24 cellular contexts compared by ENCODE assay signal in genomic region chr22:37083914-37084313, GRCh38. TPM values are rescaled to one million over a fixed set of nuclear protein-coding genes. Genes with fewer than 3 reads are reported as not detected.
DNase-seq lines count a peak whose midpoint lies in the region; ATAC-seq lines count a peak whose summit lies in the region.
"Had no signal": no experiment of that assay in that cellular context is flagged by ENCODE, and none has a peak within 500 bp of the region (broad histone marks: within the 10 kb centered on the region; RNA-seq: fewer than 3 reads in every experiment).

No MANE protein-coding gene starts in this region.

- ATAC-seq in activated T-cell treated with anti-CD3 and anti-CD28 coated beads, Interleukin-2, amount 50 U/mL, for 4 hours, result no peak
- no peak for ATAC-seq in HG03378 (IDR thresholded peaks at IDR 0.05; ENCODE audit: unreplicated experiment)
- ATAC-seq: K562 had no signal

- no peak overlapping the region for H3K4me3 Mint-ChIP-seq in T-helper 1 cell treated with Interleukin-12 subunit alpha and Interleukin-12 subunit beta and Interleukin-4 antibody, amounts not matched to agents 30 μg/mL and 1 μg/mL, for 36 hours
- no peak overlapping the region for H3K4me3 Mint-ChIP-seq in activated T-cell treated with anti-CD3 and anti-CD28 coated beads, Interleukin-2, amount 50 U/mL, for 24 hours
- no peak overlapping the region for H3K4me3 Mint-ChIP-seq in activated T-cell treated with anti-CD3 and anti-CD28 coated beads, Interleukin-2, amount 50 U/mL, for 4 hours
- peak overlapping the region; percentile 45 for H3K4me3 Mint-ChIP-seq in activated CD4-positive, alpha-beta memory T cell treated with anti-CD3 and anti-CD28 coated beads for 36 hours
- no peak overlapping the region for H3K4me3 Mint-ChIP-seq in activated T-helper 2 cell treated with anti-CD3 and anti-CD28 coated beads, Interferon-gamma antibody, Interleukin-2, Interleukin-4, amounts not matched to agents 10 μg/mL and 5 μg/mL and 100 μg/mL, durations not matched to agents 14 hours and 24 hours and 36 hours (ENCODE audit: low read depth)
- H3K4me3 Mint-ChIP-seq: B cell, CD14-positive monocyte, HFFc6 had no signal

- intact Hi-C loops in activated CD4-positive, alpha-beta memory T cell treated with anti-CD3 and anti-CD28 coated beads for 36 hours (cut with micrococcal nuclease), result no loop called here
- intact Hi-C loops in activated T-helper 2 cell treated with anti-CD3 and anti-CD28 coated beads, Interferon-gamma antibody, Interleukin-2, Interleukin-4, amounts not matched to agents 10 μg/mL and 5 μg/mL and 100 μg/mL, durations not matched to agents 14 hours and 24 hours and 36 hours (cut with micrococcal nuclease), result no loop called here

- H3K36me3 Mint-ChIP-seq in T-helper 1 cell treated with Interleukin-12 subunit alpha and Interleukin-12 subunit beta and Interleukin-4 antibody, amounts not matched to agents 30 μg/mL and 1 μg/mL, for 36 hours (ENCODE audit: low read depth), result peaks cover 7% of the 10 kb centered on the region
- H3K36me3 Mint-ChIP-seq in activated T-cell treated with anti-CD3 and anti-CD28 coated beads, Interleukin-2, amount 50 U/mL, for 24 hours (ENCODE audit: low read depth), result peaks cover 2% of the 10 kb centered on the region
- no peaks in the 10 kb centered on the region for H3K36me3 Mint-ChIP-seq in activated T-cell treated with anti-CD3 and anti-CD28 coated beads, Interleukin-2, amount 50 U/mL, for 4 hours (ENCODE audit: insufficient read depth)
- peaks cover 22% of the 10 kb centered on the region for H3K36me3 Mint-ChIP-seq in activated CD4-positive, alpha-beta memory T cell treated with anti-CD3 and anti-CD28 coated beads for 36 hours
- peaks cover 4% of the 10 kb centered on the region for H3K36me3 Mint-ChIP-seq in activated T-helper 2 cell treated with anti-CD3 and anti-CD28 coated beads, Interferon-gamma antibody, Interleukin-2, Interleukin-4, amounts not matched to agents 10 μg/mL and 5 μg/mL and 100 μg/mL, durations not matched to agents 14 hours and 24 hours and 36 hours (ENCODE audit: low read depth)
- H3K36me3 Mint-ChIP-seq: CD14-positive monocyte had no signal

- peaks cover 57% of the 10 kb centered on the region for H3K4me1 Mint-ChIP-seq in T-helper 1 cell treated with Interleukin-12 subunit alpha and Interleukin-12 subunit beta and Interleukin-4 antibody, amounts not matched to agents 30 μg/mL and 1 μg/mL, for 36 hours (ENCODE audit: low read depth)
- peaks cover 68% of the 10 kb centered on the region for H3K4me1 Mint-ChIP-seq in activated T-cell treated with anti-CD3 and anti-CD28 coated beads, Interleukin-2, amount 50 U/mL, for 24 hours (ENCODE audit: low read depth)
- H3K4me1 Mint-ChIP-seq in activated T-cell treated with anti-CD3 and anti-CD28 coated beads, Interleukin-2, amount 50 U/mL, for 4 hours (ENCODE audit: low read depth), result peaks cover 43% of the 10 kb centered on the region
- H3K4me1 Mint-ChIP-seq in activated CD4-positive, alpha-beta memory T cell treated with anti-CD3 and anti-CD28 coated beads for 36 hours (ENCODE audit: low read depth), result peaks cover 73% of the 10 kb centered on the region
- H3K4me1 Mint-ChIP-seq in activated T-helper 2 cell treated with anti-CD3 and anti-CD28 coated beads, Interferon-gamma antibody, Interleukin-2, Interleukin-4, amounts not matched to agents 10 μg/mL and 5 μg/mL and 100 μg/mL, durations not matched to agents 14 hours and 24 hours and 36 hours (ENCODE audit: low read depth), result peaks cover 66% of the 10 kb centered on the region

- CTCF ChIA-PET in activated CD4-positive, alpha-beta memory T cell treated with anti-CD3 and anti-CD28 coated beads for 36 hours (lab: Charles Lee), result no interaction called here

- DNase-seq in T-helper 1 cell (no peak), NCI-H446 (lab: John Stamatoyannopoulos, UW) (no peak)
- DNase-seq in activated T-cell treated with anti-CD3 and anti-CD28 coated beads, Interleukin-2, amount 50 U/mL, for 24 hours, result no peak
- DNase-seq in activated T-cell treated with anti-CD3 and anti-CD28 coated beads, Interleukin-2, amount 50 U/mL, for 4 hours, result no peak
- no peak for DNase-seq in activated CD4-positive, alpha-beta memory T cell treated with anti-CD3 and anti-CD28 coated beads for 36 hours
- DNase-seq in activated T-helper 2 cell treated with anti-CD3 and anti-CD28 coated beads, Interferon-gamma antibody, Interleukin-2, Interleukin-4, amounts not matched to agents 10 μg/mL and 5 μg/mL and 100 μg/mL, durations not matched to agents 14 hours and 24 hours and 36 hours (ENCODE audit: low spot score), result no peak
- DNase-seq: Calu3, DMS79 treated with DMSO at 0.1 percent for 48 hours, GOT3, HFFc6, Kasumi-1, NCI-H1105, NCI-H1436 treated with DMSO at 0.1 percent for 48 hours, NCI-H187 treated with DMSO at 0.1 percent for 48 hours, NCI-H2171 treated with DMSO at 0.1 percent for 48 hours, NCI-H345, NCI-H524 treated with DMSO at 0.1 percent for 48 hours, NCI-H774 had no signal

- no peaks in the 10 kb centered on the region for H3K27me3 Mint-ChIP-seq in T-helper 1 cell treated with Interleukin-12 subunit alpha and Interleukin-12 subunit beta and Interleukin-4 antibody, amounts not matched to agents 30 μg/mL and 1 μg/mL, for 36 hours (ENCODE audit: low read depth)
- H3K27me3 Mint-ChIP-seq in activated T-cell treated with anti-CD3 and anti-CD28 coated beads, Interleukin-2, amount 50 U/mL, for 24 hours, result no peaks in the 10 kb centered on the region
- no peaks in the 10 kb centered on the region for H3K27me3 Mint-ChIP-seq in activated T-cell treated with anti-CD3 and anti-CD28 coated beads, Interleukin-2, amount 50 U/mL, for 4 hours (ENCODE audit: low read depth)
- H3K27me3 Mint-ChIP-seq in activated CD4-positive, alpha-beta memory T cell treated with anti-CD3 and anti-CD28 coated beads for 36 hours, result no peaks in the 10 kb centered on the region
- no peaks in the 10 kb centered on the region for H3K27me3 Mint-ChIP-seq in activated T-helper 2 cell treated with anti-CD3 and anti-CD28 coated beads, Interferon-gamma antibody, Interleukin-2, Interleukin-4, amounts not matched to agents 10 μg/mL and 5 μg/mL and 100 μg/mL, durations not matched to agents 14 hours and 24 hours and 36 hours (ENCODE audit: low read depth)

- H3K9me3 Mint-ChIP-seq in T-helper 1 cell treated with Interleukin-12 subunit alpha and Interleukin-12 subunit beta and Interleukin-4 antibody, amounts not matched to agents 30 μg/mL and 1 μg/mL, for 36 hours, result no peaks in the 10 kb centered on the region
- no peaks in the 10 kb centered on the region for H3K9me3 Mint-ChIP-seq in activated T-cell treated with anti-CD3 and anti-CD28 coated beads, Interleukin-2, amount 50 U/mL, for 24 hours
- H3K9me3 Mint-ChIP-seq in activated T-cell treated with anti-CD3 and anti-CD28 coated beads, Interleukin-2, amount 50 U/mL, for 4 hours, result no peaks in the 10 kb centered on the region
- no peaks in the 10 kb centered on the region for H3K9me3 Mint-ChIP-seq in activated CD4-positive, alpha-beta memory T cell treated with anti-CD3 and anti-CD28 coated beads for 36 hours
- no peaks in the 10 kb centered on the region for H3K9me3 Mint-ChIP-seq in activated T-helper 2 cell treated with anti-CD3 and anti-CD28 coated beads, Interferon-gamma antibody, Interleukin-2, Interleukin-4, amounts not matched to agents 10 μg/mL and 5 μg/mL and 100 μg/mL, durations not matched to agents 14 hours and 24 hours and 36 hours
- H3K9me3 Mint-ChIP-seq: HFFc6 had no signal

- POLR2A ChIA-PET in activated CD4-positive, alpha-beta memory T cell treated with anti-CD3 and anti-CD28 coated beads for 36 hours (lab: Charles Lee), result no interaction called here

- H3K27ac Mint-ChIP-seq in T-helper 1 cell treated with Interleukin-12 subunit alpha and Interleukin-12 subunit beta and Interleukin-4 antibody, amounts not matched to agents 30 μg/mL and 1 μg/mL, for 36 hours, result peak overlapping the region; percentile 83
- H3K27ac Mint-ChIP-seq in activated T-cell treated with anti-CD3 and anti-CD28 coated beads, Interleukin-2, amount 50 U/mL, for 24 hours, result peak overlapping the region; percentile 99
- peak overlapping the region; percentile 91 for H3K27ac Mint-ChIP-seq in activated CD4-positive, alpha-beta memory T cell treated with anti-CD3 and anti-CD28 coated beads for 36 hours
- peak overlapping the region; percentile 99 for H3K27ac Mint-ChIP-seq in activated T-helper 2 cell treated with anti-CD3 and anti-CD28 coated beads, Interferon-gamma antibody, Interleukin-2, Interleukin-4, amounts not matched to agents 10 μg/mL and 5 μg/mL and 100 μg/mL, durations not matched to agents 14 hours and 24 hours and 36 hours
- H3K27ac Mint-ChIP-seq: B cell, CD14-positive monocyte, HFFc6 had no signal

RNA-seq across cellular contexts. Expression of gene TMPRSS6, which starts 25.6 kb away (rescaled TPM):
- total RNA-seq in activated T-cell treated with anti-CD3 and anti-CD28 coated beads, Interleukin-2, amount 50 U/mL, for 4 hours, result 1 to 10 TPM in 1 of 3 donors, under 1 TPM in 2; 0.76 to 1.3 (median 0.89) TPM
- total RNA-seq in activated CD4-positive, alpha-beta memory T cell treated with anti-CD3 and anti-CD28 coated beads for 36 hours, result 10 to 100 TPM; 39.9 to 42.1 TPM
- total RNA-seq in activated T-helper 2 cell treated with anti-CD3 and anti-CD28 coated beads, Interferon-gamma antibody, Interleukin-2, Interleukin-4, amounts not matched to agents 10 μg/mL and 5 μg/mL and 100 μg/mL, durations not matched to agents 14 hours and 24 hours and 36 hours, result 9.2 and 10.2 TPM in 2 replicates
- total RNA-seq: B cell, Calu3, HFFc6, K562, M059J had no signal

RNA-seq across cellular contexts. Expression of gene KCTD17, which starts 32.4 kb away (rescaled TPM):
- 10 to 100 TPM; 33.8 to 39.6 (median 34.3) TPM for total RNA-seq in activated T-cell treated with anti-CD3 and anti-CD28 coated beads, Interleukin-2, amount 50 U/mL, for 4 hours
- total RNA-seq in activated CD4-positive, alpha-beta memory T cell treated with anti-CD3 and anti-CD28 coated beads for 36 hours, result 10 to 100 TPM; 46.0 to 47.3 TPM
- total RNA-seq in activated T-helper 2 cell treated with anti-CD3 and anti-CD28 coated beads, Interferon-gamma antibody, Interleukin-2, Interleukin-4, amounts not matched to agents 10 μg/mL and 5 μg/mL and 100 μg/mL, durations not matched to agents 14 hours and 24 hours and 36 hours, result 70.4 and 81.9 TPM in 2 replicates
